In the genomic region with DNA sequence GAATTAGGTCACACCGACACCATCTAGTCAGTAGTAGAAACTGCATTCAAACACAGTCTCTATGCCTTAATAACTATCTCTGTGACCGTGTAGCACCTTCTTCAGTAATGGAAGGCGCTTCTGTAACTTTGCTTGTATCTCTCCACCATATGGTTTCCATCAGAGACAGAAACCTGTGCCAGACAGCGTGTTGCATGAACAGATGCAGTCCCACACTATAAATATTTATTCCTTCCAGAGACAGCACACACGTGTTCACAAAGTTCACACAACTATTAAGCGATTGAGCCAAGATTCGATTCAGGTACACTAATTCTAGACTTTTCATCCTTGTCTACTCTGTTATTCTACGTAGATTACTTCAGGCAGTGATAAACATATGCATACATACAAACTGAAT, we compare ENCODE assay signal across 33 cellular contexts.
"Had no signal": no experiment of that assay in that cellular context is flagged by ENCODE, and none has a peak within 500 bp of the region (broad histone marks: within the 10 kb centered on the region; RNA-seq: fewer than 3 reads in every experiment).

No MANE protein-coding gene starts in this region.

- ATAC-seq: activated CD8-positive, alpha-beta memory T cell treated with anti-CD3 and anti-CD28 coated beads, Interleukin-2, amount 10 ng/mL, durations not matched to agents 7 days and 5 days; PC-3 had no signal

- H3K36me3 ChIP-seq: brain microvascular endothelial cell, Peyer's patch had no signal

- H3K4me1 ChIP-seq: Peyer's patch had no signal

- H3K36me3 Mint-ChIP-seq: activated CD8-positive, alpha-beta memory T cell treated with anti-CD3 and anti-CD28 coated beads, Interleukin-2, amount 10 ng/mL, durations not matched to agents 7 days and 5 days; activated naive CD8-positive, alpha-beta T cell treated with anti-CD3 and anti-CD28 coated beads for 36 hours had no signal

- DNase-seq: activated B cell treated with CpG ODN at 0.5 μM for 24 hours; activated CD4-positive, alpha-beta memory T cell treated with anti-CD3 and anti-CD28 coated beads, Interleukin-2, amount 10 ng/mL, durations not matched to agents 7 days and 5 days; activated CD4-positive, alpha-beta T cell treated with anti-CD3 and anti-CD28 coated beads for 48 hours; activated CD4-positive, CD25-positive, alpha-beta regulatory T cell treated with anti-CD3 and anti-CD28 coated beads, Interleukin-2, amount 50 U/mL, for 72 hours; activated CD8-positive, alpha-beta memory T cell treated with anti-CD3 and anti-CD28 coated beads for 24 hours; activated CD8-positive, alpha-beta memory T cell treated with anti-CD3 and anti-CD28 coated beads, Interleukin-2, amount 10 ng/mL, durations not matched to agents 7 days and 5 days; activated CD8-positive, alpha-beta memory T cell treated with anti-CD3 and anti-CD28 coated beads, Interleukin-2, amount 50 U/mL, for 48 hours; activated effector memory CD4-positive, alpha-beta T cell treated with Interleukin-2 at 50 U/mL for 16 hours; activated naive CD4-positive, alpha-beta T cell; activated naive CD4-positive, alpha-beta T cell treated with anti-CD3 and anti-CD28 coated beads, Interleukin-2, amount 50 U/mL, for 16 hours; activated naive CD8-positive, alpha-beta T cell treated with anti-CD3 and anti-CD28 coated beads for 36 hours; activated T-cell treated with anti-CD3 and anti-CD28 coated beads, Interleukin-2, amount 50 U/mL, for 48 hours; amniotic stem cell; aorta; brain microvascular endothelial cell; central memory CD4-positive, alpha-beta T cell; Karpas-422; KBM-7; NCI-H1105; NCI-H1417 treated with DMSO at 0.1 percent for 48 hours; NCI-H187 treated with DMSO at 0.1 percent for 48 hours; NCI-H2081; NCI-H2171 treated with DMSO at 0.1 percent for 48 hours; NCI-H226; NCI-H524 treated with DMSO at 0.1 percent for 48 hours; NCI-H748 treated with DMSO at 0.1 percent for 48 hours; NK-92 treated with Interleukin-12 subunit alpha and Interleukin-12 subunit beta, amount 100 ng/mL, for 24 hours; PC-3; Peyer's patch; RPMI8226; SHP77 treated with DMSO at 0.1 percent for 48 hours had no signal

- H3K9me3 Mint-ChIP-seq: activated naive CD8-positive, alpha-beta T cell treated with anti-CD3 and anti-CD28 coated beads for 36 hours had no signal

- H3K27ac ChIP-seq: brain microvascular endothelial cell, Peyer's patch, VCaP had no signal

- H3K4me3 Mint-ChIP-seq: activated B cell treated with CpG ODN at 0.5 μM for 24 hours; activated CD4-positive, alpha-beta memory T cell treated with anti-CD3 and anti-CD28 coated beads, Interleukin-2, amount 10 ng/mL, durations not matched to agents 7 days and 5 days; activated CD8-positive, alpha-beta memory T cell treated with anti-CD3 and anti-CD28 coated beads, Interleukin-2, amount 10 ng/mL, durations not matched to agents 7 days and 5 days; activated naive CD8-positive, alpha-beta T cell treated with anti-CD3 and anti-CD28 coated beads for 36 hours; T-helper 1 cell treated with Interleukin-12 subunit alpha and Interleukin-12 subunit beta and Interleukin-4 antibody, amounts not matched to agents 30 μg/mL and 1 μg/mL, for 36 hours had no signal

- H3K27me3 Mint-ChIP-seq: activated B cell treated with CpG ODN at 0.5 μM for 24 hours; activated CD4-positive, alpha-beta memory T cell treated with anti-CD3 and anti-CD28 coated beads, Interleukin-2, amount 10 ng/mL, durations not matched to agents 7 days and 5 days; activated CD8-positive, alpha-beta memory T cell treated with anti-CD3 and anti-CD28 coated beads, Interleukin-2, amount 10 ng/mL, durations not matched to agents 7 days and 5 days; activated naive CD8-positive, alpha-beta T cell treated with anti-CD3 and anti-CD28 coated beads for 36 hours had no signal

- H3K4me3 ChIP-seq: Peyer's patch had no signal

- H3K9me3 ChIP-seq: Peyer's patch had no signal

- H3K27ac Mint-ChIP-seq: activated B cell treated with CpG ODN at 0.5 μM for 24 hours; activated CD4-positive, alpha-beta memory T cell treated with anti-CD3 and anti-CD28 coated beads, Interleukin-2, amount 10 ng/mL, durations not matched to agents 7 days and 5 days; activated CD8-positive, alpha-beta memory T cell treated with anti-CD3 and anti-CD28 coated beads, Interleukin-2, amount 10 ng/mL, durations not matched to agents 7 days and 5 days; activated naive CD8-positive, alpha-beta T cell treated with anti-CD3 and anti-CD28 coated beads for 36 hours; T-helper 1 cell treated with Interleukin-12 subunit alpha and Interleukin-12 subunit beta and Interleukin-4 antibody, amounts not matched to agents 30 μg/mL and 1 μg/mL, for 36 hours had no signal

- H3K4me1 Mint-ChIP-seq: activated B cell treated with CpG ODN at 0.5 μM for 24 hours; activated CD4-positive, alpha-beta memory T cell treated with anti-CD3 and anti-CD28 coated beads, Interleukin-2, amount 10 ng/mL, durations not matched to agents 7 days and 5 days; activated CD8-positive, alpha-beta memory T cell treated with anti-CD3 and anti-CD28 coated beads, Interleukin-2, amount 10 ng/mL, durations not matched to agents 7 days and 5 days; activated naive CD8-positive, alpha-beta T cell treated with anti-CD3 and anti-CD28 coated beads for 36 hours had no signal

- H3K27me3 ChIP-seq: brain microvascular endothelial cell, Peyer's patch had no signal
